ENCODE assay signal across 15 cellular contexts in genomic region chr1:20729990-20730689, GRCh38. TPM values are rescaled to one million over a fixed set of nuclear protein-coding genes. Genes with fewer than 3 reads are reported as not detected.
DNase-seq lines count a peak whose midpoint lies in the region; TF ChIP-seq lines count a peak whose summit lies in the region.
"Had no signal": no experiment of that assay in that cellular context is flagged by ENCODE, and none has a peak within 500 bp of the region (broad histone marks: within the 10 kb centered on the region; RNA-seq: fewer than 3 reads in every experiment).

No MANE protein-coding gene starts in this region.

- no peaks in the 10 kb centered on the region for H3K36me3 Mint-ChIP-seq in activated CD4-positive, alpha-beta memory T cell treated with anti-CD3 and anti-CD28 coated beads for 36 hours
- no peaks in the 10 kb centered on the region for H3K36me3 Mint-ChIP-seq in activated CD4-positive, alpha-beta memory T cell treated with anti-CD3 and anti-CD28 coated beads, Interleukin-2, amount 10 ng/mL, durations not matched to agents 7 days and 5 days (ENCODE audit: low read depth)

- H3K9me3 ChIP-seq in Loucy (ENCODE audit: insufficient read depth, low read depth, low read length) (no peaks in the 10 kb centered on the region), iPS-15b (ENCODE audit: control insufficient read depth, insufficient read depth, low read length) (no peaks in the 10 kb centered on the region), prostate gland (no peaks in the 10 kb centered on the region)
- H3K9me3 ChIP-seq: adrenal gland, spleen had no signal

- H3K27ac ChIP-seq in prostate gland: no peak overlapping the region
- H3K27ac ChIP-seq: adrenal gland, hepatocyte, spleen had no signal

- no peaks in the 10 kb centered on the region for H3K79me2 ChIP-seq in Loucy (ENCODE audit: insufficient read depth, low read length)
- H3K79me2 ChIP-seq: hepatocyte had no signal

- H2AFZ ChIP-seq in Loucy (ENCODE audit: low read length): 0 out of 2 replicates have a peak overlapping the region, but pooled peaks have one; percentile 44
- H2AFZ ChIP-seq: hepatocyte had no signal

- peaks cover 14% of the 10 kb centered on the region for H3K4me1 ChIP-seq in Loucy (ENCODE audit: insufficient read depth, low read length, poor library complexity, severe bottlenecking)
- H3K4me1 ChIP-seq in iPS-15b (ENCODE audit: control insufficient read depth, insufficient read depth, low read length): peaks cover 21% of the 10 kb centered on the region
- H3K4me1 ChIP-seq in prostate gland (replicated peaks): no peaks in the 10 kb centered on the region

- TF ChIP-seq POLR2A in prostate gland (IDR thresholded peaks at IDR 0.05): no peak

- WGBS in prostate gland: 33% methylated on average over 19 of the region's 19 CpGs

- intact Hi-C loops in activated CD4-positive, alpha-beta memory T cell treated with anti-CD3 and anti-CD28 coated beads for 36 hours (cut with micrococcal nuclease): loop anchor here (5.0 kb wide), 1 partner anchor 68 kb away; the partner anchor contains the start of gene DDOST
- intact Hi-C loops in prostate gland (cut with DNase I): loop anchor here (10.0 kb wide), 1 partner anchor 55 kb away; the partner anchor contains the start of gene HP1BP3

- no peaks in the 10 kb centered on the region for H3K9me3 Mint-ChIP-seq in activated CD4-positive, alpha-beta memory T cell treated with anti-CD3 and anti-CD28 coated beads for 36 hours
- no peaks in the 10 kb centered on the region for H3K9me3 Mint-ChIP-seq in activated CD4-positive, alpha-beta memory T cell treated with anti-CD3 and anti-CD28 coated beads, Interleukin-2, amount 10 ng/mL, durations not matched to agents 7 days and 5 days

- POLR2A ChIA-PET in activated CD4-positive, alpha-beta memory T cell treated with anti-CD3 and anti-CD28 coated beads for 36 hours (lab: Charles Lee): no interaction called here
- POLR2A ChIA-PET in activated CD4-positive, alpha-beta memory T cell treated with anti-CD3 and anti-CD28 coated beads, Interleukin-2, amount 10 ng/mL, durations not matched to agents 7 days and 5 days (lab: Charles Lee): interaction anchor here (1.0 to 1.6 kb wide), 3 partner anchors 11 to 57 kb away, joined by 3 to 7 read pairs (median 3); partner anchors contain the start of gene HP1BP3

- no peaks in the 10 kb centered on the region for H4K20me1 ChIP-seq in Loucy (ENCODE audit: insufficient read depth, low read length, poor library complexity, severe bottlenecking)

- H3F3A ChIP-seq in Loucy (ENCODE audit: low read depth): no peaks in the 10 kb centered on the region

- peaks cover 19% of the 10 kb centered on the region for H3K27me3 Mint-ChIP-seq in activated CD4-positive, alpha-beta memory T cell treated with anti-CD3 and anti-CD28 coated beads for 36 hours
- peaks cover 41% of the 10 kb centered on the region for H3K27me3 Mint-ChIP-seq in activated CD4-positive, alpha-beta memory T cell treated with anti-CD3 and anti-CD28 coated beads, Interleukin-2, amount 10 ng/mL, durations not matched to agents 7 days and 5 days

- H3K36me3 ChIP-seq in Loucy (ENCODE audit: insufficient read depth, low read length) (no peaks in the 10 kb centered on the region), iPS-15b (ENCODE audit: control insufficient read depth, insufficient read depth, low read length) (no peaks in the 10 kb centered on the region), prostate gland (no peaks in the 10 kb centered on the region)
- H3K36me3 ChIP-seq: adrenal gland, spleen had no signal

- peaks cover 5% of the 10 kb centered on the region for H3K27me3 ChIP-seq in Loucy (ENCODE audit: insufficient read depth, low read length, poor library complexity, severe bottlenecking)
- peaks cover 24% of the 10 kb centered on the region for H3K27me3 ChIP-seq in iPS-15b (ENCODE audit: control insufficient read depth, insufficient read depth, low read length)
- H3K27me3 ChIP-seq in prostate gland (replicated peaks; ENCODE audit: insufficient read depth): no peaks in the 10 kb centered on the region
- H3K27me3 ChIP-seq: adrenal gland had no signal

- no peaks in the 10 kb centered on the region for H3K9me2 ChIP-seq in Loucy (replicated peaks; ENCODE audit: low read depth, low read length)

- TF ChIP-seq CTCF in Loucy (conservative IDR thresholded peaks at IDR 0.05; ENCODE audit: low read length): no peak
- TF ChIP-seq CTCF in prostate gland (IDR thresholded peaks at IDR 0.05): no peak

- peak; percentile 7 for DNase-seq in activated CD4-positive, alpha-beta memory T cell treated with anti-CD3 and anti-CD28 coated beads for 36 hours
- DNase-seq in activated CD4-positive, alpha-beta memory T cell treated with anti-CD3 and anti-CD28 coated beads, Interleukin-2, amount 10 ng/mL, durations not matched to agents 7 days and 5 days: no peak
- DNase-seq in stimulated activated CD8-positive, alpha-beta memory T cell treated with anti-CD3 and anti-CD28 coated beads, Interleukin-4, amount 100 ng/mL, for 48 hours: peak; percentile 23
- no peak for DNase-seq in DMS53 treated with DMSO at 0.1 percent for 48 hours (lab: John Stamatoyannopoulos, UW; ENCODE audit: unreplicated experiment)
- no peak for DNase-seq in prostate gland (ENCODE audit: low spot score)
- DNase-seq in iPS-NIHi11 (ENCODE audit: low spot score): no peak
- DNase-seq: effector CD8-positive, alpha-beta T cell; GF-D8; KBM-7; NCI-H2171; spleen had no signal

- no peak overlapping the region for H3K27ac Mint-ChIP-seq in activated CD4-positive, alpha-beta memory T cell treated with anti-CD3 and anti-CD28 coated beads for 36 hours
- H3K27ac Mint-ChIP-seq in activated CD4-positive, alpha-beta memory T cell treated with anti-CD3 and anti-CD28 coated beads, Interleukin-2, amount 10 ng/mL, durations not matched to agents 7 days and 5 days: no peak overlapping the region

- CTCF ChIA-PET in activated CD4-positive, alpha-beta memory T cell treated with anti-CD3 and anti-CD28 coated beads for 36 hours (lab: Charles Lee): interaction anchor here (1.0 kb wide), 2 partner anchors 32 to 33 kb away, joined by 3 to 6 read pairs; no protein-coding TSS in a partner anchor
- CTCF ChIA-PET in activated CD4-positive, alpha-beta memory T cell treated with anti-CD3 and anti-CD28 coated beads, Interleukin-2, amount 10 ng/mL, durations not matched to agents 7 days and 5 days (lab: Charles Lee): interaction anchor here (2.7 kb wide), 1 partner anchor 33 kb away, joined by 9 read pairs; no protein-coding TSS in a partner anchor

- H3K4me3 ChIP-seq in Loucy (ENCODE audit: low read length, poor library complexity, severe bottlenecking) (no peak overlapping the region), iPS-15b (ENCODE audit: low read depth, low read length) (peak overlapping the region; percentile 18), prostate gland (no peak overlapping the region)
- H3K4me3 ChIP-seq: adrenal gland, hepatocyte had no signal

- H3K4me3 Mint-ChIP-seq in activated CD4-positive, alpha-beta memory T cell treated with anti-CD3 and anti-CD28 coated beads for 36 hours: no peak overlapping the region
- no peak overlapping the region for H3K4me3 Mint-ChIP-seq in activated CD4-positive, alpha-beta memory T cell treated with anti-CD3 and anti-CD28 coated beads, Interleukin-2, amount 10 ng/mL, durations not matched to agents 7 days and 5 days

- H3K9ac ChIP-seq in Loucy (ENCODE audit: low read depth, low read length, poor library complexity, severe bottlenecking) (no peak overlapping the region), iPS-15b (ENCODE audit: low read depth, low read length) (peak overlapping the region; percentile 54)

- H3K4me1 Mint-ChIP-seq in activated CD4-positive, alpha-beta memory T cell treated with anti-CD3 and anti-CD28 coated beads for 36 hours (ENCODE audit: low read depth): peaks cover 21% of the 10 kb centered on the region
- H3K4me1 Mint-ChIP-seq in activated CD4-positive, alpha-beta memory T cell treated with anti-CD3 and anti-CD28 coated beads, Interleukin-2, amount 10 ng/mL, durations not matched to agents 7 days and 5 days: peaks cover 19% of the 10 kb centered on the region

- H3K4me2 ChIP-seq in Loucy (ENCODE audit: low read depth, low read length, poor library complexity, severe bottlenecking): no peak overlapping the region
- H3K4me2 ChIP-seq: hepatocyte had no signal

RNA-seq across cellular contexts. Expression of gene SH2D5, which starts 2.4 kb away (rescaled TPM):
- total RNA-seq in activated CD4-positive, alpha-beta memory T cell treated with anti-CD3 and anti-CD28 coated beads for 36 hours: under 1 TPM; 0.07 to 0.12 TPM
- under 1 TPM in 1 of 2 experiments, not detected in 1; 0.23 TPM for total RNA-seq in activated CD4-positive, alpha-beta memory T cell treated with anti-CD3 and anti-CD28 coated beads, Interleukin-2, amount 10 ng/mL, durations not matched to agents 7 days and 5 days
- 1 to 10 TPM in 1 of 2 donors, not detected in 1; 2.2 TPM for total RNA-seq in prostate gland

RNA-seq across cellular contexts. Expression of gene KIF17, which starts 12.3 kb away (rescaled TPM):
- not detected for total RNA-seq in activated CD4-positive, alpha-beta memory T cell treated with anti-CD3 and anti-CD28 coated beads for 36 hours
- total RNA-seq in activated CD4-positive, alpha-beta memory T cell treated with anti-CD3 and anti-CD28 coated beads, Interleukin-2, amount 10 ng/mL, durations not matched to agents 7 days and 5 days: not detected
- 10 to 100 TPM in 1 of 2 donors, 1 to 10 TPM in 1; 1.6 to 12.6 TPM for total RNA-seq in prostate gland

RNA-seq across cellular contexts. Expression of gene HP1BP3, which starts 57.0 kb away (rescaled TPM):
- 100 to 1,000 TPM; 209 to 225 TPM for total RNA-seq in activated CD4-positive, alpha-beta memory T cell treated with anti-CD3 and anti-CD28 coated beads for 36 hours
- 100 to 1,000 TPM; 299 to 301 TPM for total RNA-seq in activated CD4-positive, alpha-beta memory T cell treated with anti-CD3 and anti-CD28 coated beads, Interleukin-2, amount 10 ng/mL, durations not matched to agents 7 days and 5 days
- 100 to 1,000 TPM; 156 to 252 TPM for total RNA-seq in prostate gland

Comparison
In these comparisons a context has a peak if more than half of its experiments do, and no peak if none do; other contexts are left out.
1. DNase-seq: peak in activated CD4-positive, alpha-beta memory T cell treated with anti-CD3 and anti-CD28 coated beads for 36 hours (single experiment) and stimulated activated CD8-positive, alpha-beta memory T cell treated with anti-CD3 and anti-CD28 coated beads, Interleukin-4, amount 100 ng/mL, for 48 hours (single experiment); none in activated CD4-positive, alpha-beta memory T cell treated with anti-CD3 and anti-CD28 coated beads, Interleukin-2, amount 10 ng/mL, durations not matched to agents 7 days and 5 days (single experiment), DMS53 treated with DMSO at 0.1 percent for 48 hours (single experiment), prostate gland (single experiment) and iPS-NIHi11 (single experiment).